ENCODE assay signal across 8 cellular contexts in genomic region chr17:75013077-75013391, GRCh38. TPM values are rescaled to one million over a fixed set of nuclear protein-coding genes. Genes with fewer than 3 reads are reported as not detected.
DNase-seq lines count a peak whose midpoint lies in the region; ATAC-seq, FAIRE-seq and TF ChIP-seq lines count a peak whose summit lies in the region.

No MANE protein-coding gene starts in this region.

- H3K4me1 ChIP-seq in CD8-positive, alpha-beta T cell (ENCODE audit: insufficient read depth, low read length), result peaks cover 15% of the 10 kb centered on the region
- H3K4me1 ChIP-seq in OCI-LY3 (ENCODE audit: low read length) (peaks cover 14% of the 10 kb centered on the region), endothelial cell of umbilical vein (ENCODE audit: control insufficient read depth, extremely low read depth, insufficient read depth, low read length) (peaks cover 16% of the 10 kb centered on the region)

- H3K36me3 ChIP-seq in CD8-positive, alpha-beta T cell (ENCODE audit: insufficient read depth, low read length), result peaks cover 7% of the 10 kb centered on the region
- H3K36me3 ChIP-seq in OCI-LY3 (replicated peaks; ENCODE audit: low read depth, low read length), result peaks cover 9% of the 10 kb centered on the region
- no peaks in the 10 kb centered on the region for H3K36me3 ChIP-seq in endothelial cell of umbilical vein (ENCODE audit: control insufficient read depth in 2 of 2, extremely low read depth in 1 of 2, insufficient read depth in 2 of 2, low read length in 2 of 2)

- TF ChIP-seq POLR2A in endothelial cell of umbilical vein (IDR thresholded peaks at IDR 0.05; ENCODE audit: low read depth, low read length), result no peak

- H4K20me1 ChIP-seq in OCI-LY3 (ENCODE audit: insufficient read depth, low read length), result no peaks in the 10 kb centered on the region
- no peaks in the 10 kb centered on the region for H4K20me1 ChIP-seq in endothelial cell of umbilical vein (replicated peaks; ENCODE audit: control insufficient read depth, extremely low read depth, insufficient read depth, low read length)

- no peak for DNase-seq in CD8-positive, alpha-beta T cell
- DNase-seq in endothelial cell of umbilical vein (ENCODE audit: low read depth, low spot score), result no peak
- DNase-seq in osteocyte (ENCODE audit: extremely low spot score, unreplicated experiment), result no peak
- no peak for DNase-seq in NCI-H510A treated with DMSO at 0.1 percent for 48 hours (lab: John Stamatoyannopoulos, UW)
- DNase-seq in ecto neural progenitor cell (ENCODE audit: low spot score), result no peak
- no peak for DNase-seq in SKM-1 (lab: John Stamatoyannopoulos, UW; ENCODE audit: unreplicated experiment)

- dilution Hi-C loops in endothelial cell of umbilical vein (cut with MboI; ENCODE audit: extremely low pct_ligation_motif_present, low sequenced_read_pairs), result no loop called here

- H3K27me3 Mint-ChIP-seq in CD8-positive, alpha-beta T cell (ENCODE audit: low read depth), result no peaks in the 10 kb centered on the region
- no peaks in the 10 kb centered on the region for H3K27me3 Mint-ChIP-seq in osteocyte (ENCODE audit: unreplicated experiment)

- H3K9me3 ChIP-seq in CD8-positive, alpha-beta T cell (ENCODE audit: low read length), result no peaks in the 10 kb centered on the region
- H3K9me3 ChIP-seq in OCI-LY3 (ENCODE audit: insufficient read depth, low read length) (no peaks in the 10 kb centered on the region), endothelial cell of umbilical vein (replicated peaks; ENCODE audit: control insufficient read depth, insufficient read depth, low read length) (no peaks in the 10 kb centered on the region)

- POLR2A ChIA-PET in CD8-positive, alpha-beta T cell (lab: Charles Lee), result interaction anchor here (0.9 to 3.6 kb wide), 19 partner anchors 10 to 394 kb away, joined by 3 to 20 read pairs (median 8); partner anchors contain the start of genes ARMC7, ATP5PD, CDR2L and GGA3
- POLR2A ChIA-PET in endothelial cell of umbilical vein (lab: Charles Lee), result interaction anchor here (0.5 to 2.8 kb wide), 4 partner anchors 22 to 52 kb away, joined by 4 to 17 read pairs (median 8); partner anchors contain the start of gene CDR2L

- H2AFZ ChIP-seq in OCI-LY3 (ENCODE audit: low read depth, low read length), result no peak overlapping the region
- H2AFZ ChIP-seq in endothelial cell of umbilical vein (ENCODE audit: low read depth, low read length), result peak overlapping the region; percentile 74

- peak overlapping the region; percentile 79 for H3K27ac ChIP-seq in CD8-positive, alpha-beta T cell (ENCODE audit: low read depth, low read length)
- H3K27ac ChIP-seq in OCI-LY3 (ENCODE audit: low read length) (peak overlapping the region; percentile 23), endothelial cell of umbilical vein (ENCODE audit: insufficient read depth, low read depth, low read length) (peak overlapping the region; percentile 40)

- H3K4me2 ChIP-seq in OCI-LY3 (ENCODE audit: low read length), result peak overlapping the region; percentile 97
- peak overlapping the region; percentile 88 for H3K4me2 ChIP-seq in endothelial cell of umbilical vein (ENCODE audit: insufficient read depth, low read length)

- peak overlapping the region; percentile 82 for H3K4me3 ChIP-seq in CD8-positive, alpha-beta T cell (ENCODE audit: low read depth, low read length)
- H3K4me3 ChIP-seq in OCI-LY3 (ENCODE audit: low read length) (peak overlapping the region; percentile 94), endothelial cell of umbilical vein (replicated peaks in 1 of 3; ENCODE audit: insufficient read depth in 1 of 3, low read depth in 1 of 3, low read length in 3 of 3) (peak overlapping the region; percentile 56 to 89 (median 83))

- no peaks in the 10 kb centered on the region for H3K9me1 ChIP-seq in endothelial cell of umbilical vein (replicated peaks; ENCODE audit: control insufficient read depth, extremely low read depth, insufficient read depth, low read length)

- no peak for TF ChIP-seq CTCF in CD8-positive, alpha-beta T cell (IDR thresholded peaks at IDR 0.05)
- no peak for TF ChIP-seq CTCF in OCI-LY3 (IDR thresholded peaks at IDR 0.05; ENCODE audit: low read depth, low read length)
- no peak for TF ChIP-seq CTCF in endothelial cell of umbilical vein (IDR thresholded peaks at IDR 0.05; ENCODE audit: extremely low read depth in 1 of 2, insufficient read depth in 1 of 2, low read depth in 1 of 2, low read length in 2 of 2)
- TF ChIP-seq CTCF in osteocyte (IDR thresholded peaks at IDR 0.05), result no peak

- CTCF ChIA-PET in CD8-positive, alpha-beta T cell (lab: Charles Lee), result interaction anchor here (0.6 to 4.3 kb wide), 19 partner anchors 12 to 189 kb away, joined by 3 to 58 read pairs (median 5); partner anchors contain the start of genes CDR2L, HID1 and KCTD2
- CTCF ChIA-PET in endothelial cell of umbilical vein (lab: Charles Lee), result interaction anchor here (0.6 to 6.0 kb wide), 29 partner anchors 8 to 230 kb away, joined by 3 to 134 read pairs (median 5); partner anchors contain the start of genes CDR2L, HID1, NT5C and NUP85

- peaks cover 35% of the 10 kb centered on the region for H3K4me1 Mint-ChIP-seq in CD8-positive, alpha-beta T cell (ENCODE audit: low read depth)
- H3K4me1 Mint-ChIP-seq in osteocyte (ENCODE audit: unreplicated experiment), result peaks cover 25% of the 10 kb centered on the region

- FAIRE-seq in endothelial cell of umbilical vein (lab: Jason Lieb, UNC), result no peak

- ATAC-seq in CD8-positive, alpha-beta T cell, result no peak
- ATAC-seq in HG02840 (IDR thresholded peaks at IDR 0.05; ENCODE audit: low FRiP score, unreplicated experiment), result no peak

- intact Hi-C loops in CD8-positive, alpha-beta T cell (cut with DNase I, micrococcal nuclease), result loop anchor here (1.0 to 2.0 kb wide), 3 partner anchors 30 to 34 kb away; partner anchors contain the start of genes KCTD2 (in 2 of the 2) and ATP5PD (in 1 of the 2)
- intact Hi-C loops in endothelial cell of umbilical vein (cut with micrococcal nuclease), result no loop called here

- no peaks in the 10 kb centered on the region for H3K27me3 ChIP-seq in CD8-positive, alpha-beta T cell (ENCODE audit: insufficient read depth, low read length)
- no peaks in the 10 kb centered on the region for H3K27me3 ChIP-seq in OCI-LY3 (ENCODE audit: low read depth, low read length)
- H3K27me3 ChIP-seq in endothelial cell of umbilical vein (ENCODE audit: control insufficient read depth in 2 of 2, insufficient read depth in 2 of 2, low read length in 2 of 2), result no peaks in the 10 kb centered on the region

- H3K4me3 Mint-ChIP-seq in CD8-positive, alpha-beta T cell, result peak overlapping the region; percentile 93
- H3K4me3 Mint-ChIP-seq in osteocyte (ENCODE audit: unreplicated experiment), result peak overlapping the region; percentile 90

- H3K9me3 Mint-ChIP-seq in CD8-positive, alpha-beta T cell, result no peaks in the 10 kb centered on the region
- no peaks in the 10 kb centered on the region for H3K9me3 Mint-ChIP-seq in osteocyte (ENCODE audit: unreplicated experiment)

- peak overlapping the region; percentile 81 for H3K9ac ChIP-seq in OCI-LY3 (ENCODE audit: low read length)
- H3K9ac ChIP-seq in endothelial cell of umbilical vein (replicated peaks; ENCODE audit: extremely low read depth, insufficient read depth, low read length), result peak overlapping the region; percentile 83

- H3K79me2 ChIP-seq in OCI-LY3 (ENCODE audit: low read length) (peaks cover 31% of the 10 kb centered on the region), endothelial cell of umbilical vein (ENCODE audit: control insufficient read depth, insufficient read depth, low read length) (peaks cover 10% of the 10 kb centered on the region)

- H3K27ac Mint-ChIP-seq in CD8-positive, alpha-beta T cell, result peak overlapping the region; percentile 94
- peak overlapping the region; percentile 94 for H3K27ac Mint-ChIP-seq in osteocyte (ENCODE audit: unreplicated experiment)

- TSS peak; percentile 72 for BruUV-seq in endothelial cell of umbilical vein (replicated peaks; lab: Mats Ljungman, UMichigan)

- H3K36me3 Mint-ChIP-seq in CD8-positive, alpha-beta T cell, result peaks cover 26% of the 10 kb centered on the region
- H3K36me3 Mint-ChIP-seq in osteocyte (ENCODE audit: unreplicated experiment), result peaks cover 4% of the 10 kb centered on the region

RNA-seq across cellular contexts. Expression of gene MRPL58, which starts 0.6 kb away (rescaled TPM):
- 10 to 100 TPM in 1 of 2 experiments, 1 to 10 TPM in 1; 9.2 to 11.2 TPM for total RNA-seq in CD8-positive, alpha-beta T cell
- total RNA-seq in endothelial cell of umbilical vein, result 38.0 and 38.8 TPM in 2 replicates
- polyA plus RNA-seq in endothelial cell of umbilical vein, result 28.7 and 43.7 TPM in 2 replicates
- polyA plus RNA-seq in endothelial cell of umbilical vein (2011; cell fraction: cytosol; rRNA removed), result 44.5 and 44.8 TPM in 2 replicates
- 19.1 and 25.5 TPM in 2 replicates for polyA plus RNA-seq in endothelial cell of umbilical vein (2011; cell fraction: nucleus; rRNA removed)
- polyA plus RNA-seq in endothelial cell of umbilical vein (2012), result 33.8 and 38.9 TPM in 2 replicates
- polyA minus RNA-seq in endothelial cell of umbilical vein, result 15.2 and 21.3 TPM in 2 replicates
- polyA minus RNA-seq in endothelial cell of umbilical vein (2011; cell fraction: cytosol; rRNA and poly(A)+ RNA removed), result 28.6 TPM
- 4.7 and 5.0 TPM in 2 replicates for polyA minus RNA-seq in endothelial cell of umbilical vein (2011; cell fraction: nucleus; rRNA and poly(A)+ RNA removed)
- 22.4 and 25.1 TPM in 2 replicates for total RNA-seq in osteocyte

RNA-seq across cellular contexts. Expression of gene CDR2L, which starts 25.6 kb away (rescaled TPM):
- under 1 TPM; 0.14 to 0.27 TPM for total RNA-seq in CD8-positive, alpha-beta T cell
- total RNA-seq in endothelial cell of umbilical vein (34.9 and 36.7 TPM in 2 replicates), osteocyte (21.4 and 22.8 TPM in 2 replicates)
- 22.2 and 23.1 TPM in 2 replicates for polyA plus RNA-seq in endothelial cell of umbilical vein
- 19.2 and 23.1 TPM in 2 replicates for polyA plus RNA-seq in endothelial cell of umbilical vein (2011; cell fraction: cytosol; rRNA removed)
- 12.2 and 12.8 TPM in 2 replicates for polyA plus RNA-seq in endothelial cell of umbilical vein (2011; cell fraction: nucleus; rRNA removed)
- polyA plus RNA-seq in endothelial cell of umbilical vein (2012), result 19.8 and 30.3 TPM in 2 replicates
- 11.0 and 14.0 TPM in 2 replicates for polyA minus RNA-seq in endothelial cell of umbilical vein
- 16.8 TPM for polyA minus RNA-seq in endothelial cell of umbilical vein (2011; cell fraction: cytosol; rRNA and poly(A)+ RNA removed)
- 3.5 and 5.6 TPM in 2 replicates for polyA minus RNA-seq in endothelial cell of umbilical vein (2011; cell fraction: nucleus; rRNA and poly(A)+ RNA removed)

RNA-seq across cellular contexts. Expression of gene ATP5PD, which starts 33.7 kb away (rescaled TPM):
- total RNA-seq in CD8-positive, alpha-beta T cell, result 10 to 100 TPM; 69.9 to 71.6 TPM
- 200 and 202 TPM in 2 replicates for total RNA-seq in endothelial cell of umbilical vein
- polyA plus RNA-seq in endothelial cell of umbilical vein, result 176 and 182 TPM in 2 replicates
- polyA plus RNA-seq in endothelial cell of umbilical vein (2011; cell fraction: cytosol; rRNA removed), result 231 and 268 TPM in 2 replicates
- 76.5 and 82.1 TPM in 2 replicates for polyA plus RNA-seq in endothelial cell of umbilical vein (2011; cell fraction: nucleus; rRNA removed)
- 350 and 390 TPM in 2 replicates for polyA plus RNA-seq in endothelial cell of umbilical vein (2012)
- polyA minus RNA-seq in endothelial cell of umbilical vein, result 112 and 155 TPM in 2 replicates
- polyA minus RNA-seq in endothelial cell of umbilical vein (2011; cell fraction: cytosol; rRNA and poly(A)+ RNA removed), result 118 TPM
- 17.8 and 22.8 TPM in 2 replicates for polyA minus RNA-seq in endothelial cell of umbilical vein (2011; cell fraction: nucleus; rRNA and poly(A)+ RNA removed)
- 195 and 212 TPM in 2 replicates for total RNA-seq in osteocyte

RNA-seq across cellular contexts. Expression of gene KCTD2, which starts 34.0 kb away (rescaled TPM):
- 10 to 100 TPM; 29.4 to 31.7 TPM for total RNA-seq in CD8-positive, alpha-beta T cell
- total RNA-seq in endothelial cell of umbilical vein (20.6 and 23.2 TPM in 2 replicates), osteocyte (22.3 and 23.7 TPM in 2 replicates)
- 24.3 and 24.8 TPM in 2 replicates for polyA plus RNA-seq in endothelial cell of umbilical vein
- polyA plus RNA-seq in endothelial cell of umbilical vein (2011; cell fraction: cytosol; rRNA removed), result 27.6 and 29.2 TPM in 2 replicates
- polyA plus RNA-seq in endothelial cell of umbilical vein (2011; cell fraction: nucleus; rRNA removed), result 19.9 and 20.6 TPM in 2 replicates
- polyA plus RNA-seq in endothelial cell of umbilical vein (2012), result 16.8 and 18.1 TPM in 2 replicates
- polyA minus RNA-seq in endothelial cell of umbilical vein, result 21.9 and 24.0 TPM in 2 replicates
- 10.5 TPM for polyA minus RNA-seq in endothelial cell of umbilical vein (2011; cell fraction: cytosol; rRNA and poly(A)+ RNA removed)
- 6.7 and 7.8 TPM in 2 replicates for polyA minus RNA-seq in endothelial cell of umbilical vein (2011; cell fraction: nucleus; rRNA and poly(A)+ RNA removed)

RNA-seq across cellular contexts. Expression of gene HID1, which starts 40.5 kb away (rescaled TPM):
- 10 to 100 TPM; 25.9 to 26.4 TPM for total RNA-seq in CD8-positive, alpha-beta T cell
- total RNA-seq in endothelial cell of umbilical vein (36.8 and 41.4 TPM in 2 replicates), osteocyte (10.1 and 11.9 TPM in 2 replicates)
- polyA plus RNA-seq in endothelial cell of umbilical vein, result 53.3 and 63.4 TPM in 2 replicates
- polyA plus RNA-seq in endothelial cell of umbilical vein (2011; cell fraction: cytosol; rRNA removed), result 16.2 and 17.1 TPM in 2 replicates
- 100 and 124 TPM in 2 replicates for polyA plus RNA-seq in endothelial cell of umbilical vein (2011; cell fraction: nucleus; rRNA removed)
- polyA plus RNA-seq in endothelial cell of umbilical vein (2012), result 17.8 and 33.6 TPM in 2 replicates
- 33.5 and 35.6 TPM in 2 replicates for polyA minus RNA-seq in endothelial cell of umbilical vein
- polyA minus RNA-seq in endothelial cell of umbilical vein (2011; cell fraction: cytosol; rRNA and poly(A)+ RNA removed), result not detected
- polyA minus RNA-seq in endothelial cell of umbilical vein (2011; cell fraction: nucleus; rRNA and poly(A)+ RNA removed), result 27.6 and 29.5 TPM in 2 replicates

Comparison
In these comparisons a context has a peak if more than half of its experiments do, and no peak if none do; other contexts are left out.
1. H3K27ac ChIP-seq: peak in every context shown above with its lines; median percentile 79 in CD8-positive, alpha-beta T cell; 40 in endothelial cell of umbilical vein; 23 in OCI-LY3.
2. RNA of gene CDR2L, which starts 25.6 kb away (total RNA-seq): 34.9 to 36.7 TPM in endothelial cell of umbilical vein and 21.4 to 22.8 TPM in osteocyte; 0.14 to 0.27 TPM in CD8-positive, alpha-beta T cell; every median in the first group is over 10 times any median in the second.
3. Peak in every context shown above with its lines, with median percentiles within 50 percentile points of each other: H3K4me3 ChIP-seq.